17 cellular contexts compared by ENCODE assay signal in genomic region chr6:106273087-106273486, GRCh38. TPM values are rescaled to one million over a fixed set of nuclear protein-coding genes. Genes with fewer than 3 reads are reported as not detected.
A peak's percentile ranks its signal among the peaks of the same experiment; 100 is the strongest.
DNase-seq lines count a peak whose midpoint lies in the region; ATAC-seq and FAIRE-seq lines count a peak whose summit lies in the region.
"Had no signal": no experiment of that assay in that cellular context is flagged by ENCODE, and none has a peak within 500 bp of the region (broad histone marks: within the 10 kb centered on the region; RNA-seq: fewer than 3 reads in every experiment).

No MANE protein-coding gene starts in this region.

- peaks cover 0 to 2% of the 10 kb centered on the region in 2 donors for H3K36me3 ChIP-seq in small intestine (ENCODE audit: control insufficient read depth in 2 of 2, insufficient read depth in 2 of 2, low read length in 2 of 2)
- H3K36me3 ChIP-seq: prostate gland had no signal

- no peak for FAIRE-seq in small intestine (lab: Jason Lieb, UNC)

- no peak for DNase-seq in activated T-cell treated with anti-CD3 and anti-CD28 coated beads, Interleukin-2, amount 50 U/mL, for 24 hours
- no peak for DNase-seq in activated T-cell treated with anti-CD3 and anti-CD28 coated beads, Interleukin-2, amount 50 U/mL, for 48 hours
- DNase-seq in memory B cell (ENCODE audit: low spot score in 2 of 2): no peak
- DNase-seq in NCI-H510A treated with DMSO at 0.1 percent for 48 hours (lab: John Stamatoyannopoulos, UW): no peak
- DNase-seq in small intestine: no peak
- DNase-seq: ACHN; activated CD4-positive, alpha-beta T cell treated with anti-CD3 and anti-CD28 coated beads, Interleukin-2, amount 50 U/mL, for 48 hours; cortex of kidney; DMS 273 treated with DMSO at 0.1 percent for 48 hours; NCI-H2081; stimulated activated CD4-positive, alpha-beta T cell treated with anti-CD3 and anti-CD28 coated beads, Interleukin-1b, Interleukin-23, amount 100 ng/mL, for 48 hours; stimulated activated naive CD4-positive, alpha-beta T cell; SW 1271 had no signal

- H3K27me3 ChIP-seq in small intestine (ENCODE audit: control insufficient read depth in 2 of 2, insufficient read depth in 2 of 2, low read length in 2 of 2): no peaks in the 10 kb centered on the region

- no peak overlapping the region for H3K27ac ChIP-seq in small intestine (ENCODE audit: low read depth in 1 of 2, low read length in 1 of 2)
- H3K27ac ChIP-seq: prostate gland had no signal

- H3K36me3 Mint-ChIP-seq in activated T-cell treated with anti-CD3 and anti-CD28 coated beads, Interleukin-2, amount 50 U/mL, for 24 hours (ENCODE audit: low read depth): peaks cover 32% of the 10 kb centered on the region
- peaks cover 7% of the 10 kb centered on the region for H3K36me3 Mint-ChIP-seq in memory B cell

- ATAC-seq in GM21528 (IDR thresholded peaks at IDR 0.05; ENCODE audit: low FRiP score, unreplicated experiment): peak; percentile 64
- ATAC-seq in HG03196 (IDR thresholded peaks at IDR 0.05; ENCODE audit: unreplicated experiment): peak; percentile 50
- ATAC-seq in memory B cell (ENCODE audit: low read depth): no peak
- ATAC-seq in GM21423 (IDR thresholded peaks at IDR 0.05; ENCODE audit: unreplicated experiment): no peak

- 60 to 70% (median 64%) methylated on average over 1 of the region's 1 CpG for WGBS in small intestine, 3 donors

- H3K27me3 Mint-ChIP-seq in activated T-cell treated with anti-CD3 and anti-CD28 coated beads, Interleukin-2, amount 50 U/mL, for 24 hours: no peaks in the 10 kb centered on the region
- H3K27me3 Mint-ChIP-seq in memory B cell: no peaks in the 10 kb centered on the region

- peak overlapping the region; percentile 3 for H3K27ac Mint-ChIP-seq in activated T-cell treated with anti-CD3 and anti-CD28 coated beads, Interleukin-2, amount 50 U/mL, for 24 hours
- H3K27ac Mint-ChIP-seq in memory B cell: peak overlapping the region; percentile 35

- H3K4me1 ChIP-seq in small intestine (ENCODE audit: control insufficient read depth in 2 of 2, insufficient read depth in 1 of 2, low read depth in 1 of 2, low read length in 1 of 2): peaks cover 0 to 5% of the 10 kb centered on the region in 2 donors
- H3K4me1 ChIP-seq: prostate gland had no signal

- H3K4me1 Mint-ChIP-seq in activated T-cell treated with anti-CD3 and anti-CD28 coated beads, Interleukin-2, amount 50 U/mL, for 24 hours (ENCODE audit: low read depth): peaks cover 21% of the 10 kb centered on the region
- peaks cover 6% of the 10 kb centered on the region for H3K4me1 Mint-ChIP-seq in memory B cell

- no peak overlapping the region for H3K4me3 Mint-ChIP-seq in activated T-cell treated with anti-CD3 and anti-CD28 coated beads, Interleukin-2, amount 50 U/mL, for 24 hours
- H3K4me3 Mint-ChIP-seq in memory B cell: no peak overlapping the region

- peaks cover 4% of the 10 kb centered on the region for H3K9me3 Mint-ChIP-seq in activated T-cell treated with anti-CD3 and anti-CD28 coated beads, Interleukin-2, amount 50 U/mL, for 24 hours
- no peaks in the 10 kb centered on the region for H3K9me3 Mint-ChIP-seq in memory B cell

- no peaks in the 10 kb centered on the region for H3K9me3 ChIP-seq in small intestine (ENCODE audit: control insufficient read depth, low read depth)
- H3K9me3 ChIP-seq: prostate gland had no signal

- no peak overlapping the region for H3K4me3 ChIP-seq in small intestine (ENCODE audit: low read depth in 1 of 2, low read length in 2 of 2)
- H3K4me3 ChIP-seq: prostate gland had no signal

RNA-seq across cellular contexts. Expression of gene ATG5, which starts 52.5 kb away (rescaled TPM):
- 10 to 100 TPM; 24.1 to 35.3 (median 31.6) TPM for polyA plus RNA-seq in small intestine

Comparison
In these comparisons a context has a peak if more than half of its experiments do, and no peak if none do; other contexts are left out.
1. ATAC-seq: peak in GM21528 (single experiment) and HG03196 (single experiment); none in memory B cell (single experiment) and GM21423 (single experiment).